Comparison of ENCODE assay signal across 8 cellular contexts in genomic region chr16:89972244-89973234, GRCh38. TPM values are rescaled to one million over a fixed set of nuclear protein-coding genes. Genes with fewer than 3 reads are reported as not detected.
DNase-seq lines count a peak whose midpoint lies in the region; ATAC-seq and TF ChIP-seq lines count a peak whose summit lies in the region.

No MANE protein-coding gene starts in this region.

- 0 to 1% methylated on average over 94 to 104 of the region's 104 CpGs for WGBS in lung, 2 donors

- peaks cover 12% of the 10 kb centered on the region for H3K9me3 Mint-ChIP-seq in activated CD4-positive, alpha-beta memory T cell treated with anti-CD3 and anti-CD28 coated beads for 36 hours

- peak overlapping the region; percentile 83 for H3K4me3 ChIP-seq in lung

- H3K4me3 Mint-ChIP-seq in activated CD4-positive, alpha-beta memory T cell treated with anti-CD3 and anti-CD28 coated beads for 36 hours: peak overlapping the region; percentile 95

- DNase-seq in C1 segment of cervical spinal cord (lab: John Stamatoyannopoulos, UW) (peak; percentile 65 to 97 (median 88)), GM19240 (ENCODE audit: insufficient read length, low spot score) (peak; percentile 100), NCI-H82 (lab: John Stamatoyannopoulos, UW) (peak; percentile 95), ecto neural progenitor cell (ENCODE audit: low spot score) (peak; percentile 97), lung (ENCODE audit: low spot score) (peak; percentile 91)
- peak; percentile 92 for DNase-seq in activated CD4-positive, alpha-beta memory T cell treated with anti-CD3 and anti-CD28 coated beads for 36 hours
- DNase-seq in stimulated activated CD4-positive, alpha-beta T cell treated with anti-CD3 and anti-CD28 coated beads, TNF-alpha, amount 100 ng/mL, for 1 hour (ENCODE audit: low read depth in 3 of 3, low spot score in 1 of 3): peak; percentile 79 to 88 (median 85)

- peaks cover 9% of the 10 kb centered on the region for H3K36me3 Mint-ChIP-seq in activated CD4-positive, alpha-beta memory T cell treated with anti-CD3 and anti-CD28 coated beads for 36 hours

- H3K9me3 ChIP-seq in lung (ENCODE audit: control insufficient read depth in 2 of 2, insufficient read depth in 1 of 2, low read length in 1 of 2): no peaks in the 10 kb centered on the region

- H3K4me1 ChIP-seq in lung (ENCODE audit: control insufficient read depth in 2 of 2, insufficient read depth in 2 of 2, low read length in 2 of 2): peaks cover 9 to 12% of the 10 kb centered on the region in 2 donors

- no peaks in the 10 kb centered on the region for H3K27me3 ChIP-seq in lung (ENCODE audit: control insufficient read depth, insufficient read depth)

- intact Hi-C loops in activated CD4-positive, alpha-beta memory T cell treated with anti-CD3 and anti-CD28 coated beads for 36 hours (cut with micrococcal nuclease): loop anchor here (2.0 kb wide), 1 partner anchor 22 kb away; no protein-coding TSS in a partner anchor

- ATAC-seq in HG03442 (IDR thresholded peaks at IDR 0.05; ENCODE audit: unreplicated experiment) (peak; percentile 87), lung (ENCODE audit: insufficient read depth, low FRiP score) (peak; percentile 95)

- POLR2A ChIA-PET in activated CD4-positive, alpha-beta memory T cell treated with anti-CD3 and anti-CD28 coated beads for 36 hours (lab: Charles Lee): interaction anchor here (0.6 to 1.4 kb wide), 5 partner anchors 9 to 54 kb away, joined by 3 to 6 read pairs (median 3); partner anchors contain the start of gene MC1R

- H3K36me3 ChIP-seq in lung (ENCODE audit: control insufficient read depth in 2 of 2, insufficient read depth in 2 of 2, low read length in 2 of 2): peaks cover 0 to 1% of the 10 kb centered on the region in 2 donors

- no peaks in the 10 kb centered on the region for H3K27me3 Mint-ChIP-seq in activated CD4-positive, alpha-beta memory T cell treated with anti-CD3 and anti-CD28 coated beads for 36 hours

- TF ChIP-seq CTCF in lung (IDR thresholded peaks at IDR 0.05; ENCODE audit: control extremely low read depth, extremely low read depth): no peak

- peak overlapping the region; percentile 96 to 99 for H3K27ac ChIP-seq in lung (ENCODE audit: low read depth in 1 of 2, low read length in 1 of 2)

- H3K27ac Mint-ChIP-seq in activated CD4-positive, alpha-beta memory T cell treated with anti-CD3 and anti-CD28 coated beads for 36 hours: peak overlapping the region; percentile 93

- CTCF ChIA-PET in activated CD4-positive, alpha-beta memory T cell treated with anti-CD3 and anti-CD28 coated beads for 36 hours (lab: Charles Lee): interaction anchor here (0.9 to 1.1 kb wide), 2 partner anchors 105 to 110 kb away, joined by 3 read pairs; partner anchors contain the start of gene PRDM7

- H3K4me1 Mint-ChIP-seq in activated CD4-positive, alpha-beta memory T cell treated with anti-CD3 and anti-CD28 coated beads for 36 hours (ENCODE audit: low read depth): peaks cover 40% of the 10 kb centered on the region

RNA-seq across cellular contexts. Expression of gene DEF8, which starts 24.0 kb away (rescaled TPM):
- 10 to 100 TPM; 29.0 to 33.3 TPM for total RNA-seq in activated CD4-positive, alpha-beta memory T cell treated with anti-CD3 and anti-CD28 coated beads for 36 hours
- 10 to 100 TPM; 43.0 to 80.9 TPM for total RNA-seq in lung
- 10 to 100 TPM; 50.3 to 67.1 TPM for polyA plus RNA-seq in lung

RNA-seq across cellular contexts. Expression of gene DBNDD1, which starts 46.7 kb away (rescaled TPM):
- total RNA-seq in activated CD4-positive, alpha-beta memory T cell treated with anti-CD3 and anti-CD28 coated beads for 36 hours: under 1 TPM; 0.81 to 0.94 TPM
- total RNA-seq in lung: 1 to 10 TPM; 2.5 to 5.5 TPM
- 1 to 10 TPM; 3.6 to 5.8 TPM for polyA plus RNA-seq in lung

RNA-seq across cellular contexts. Expression of gene TUBB3, which starts 49.4 kb away (rescaled TPM):
- 1 to 10 TPM in 1 of 2 experiments, under 1 TPM in 1; 0.99 to 1.4 TPM for total RNA-seq in activated CD4-positive, alpha-beta memory T cell treated with anti-CD3 and anti-CD28 coated beads for 36 hours
- 10 to 100 TPM in 1 of 2 donors, 1 to 10 TPM in 1; 6.3 to 15.6 TPM for total RNA-seq in lung
- polyA plus RNA-seq in lung: 10 to 100 TPM in 1 of 2 donors, 1 to 10 TPM in 1; 1.3 to 11.5 TPM

RNA-seq across cellular contexts. Expression of gene MC1R, which starts 53.9 kb away (rescaled TPM):
- total RNA-seq in activated CD4-positive, alpha-beta memory T cell treated with anti-CD3 and anti-CD28 coated beads for 36 hours: 1 to 10 TPM in 1 of 2 experiments, under 1 TPM in 1; 0.85 to 1.3 TPM
- total RNA-seq in lung: 1 to 10 TPM; 3.8 to 7.1 TPM
- polyA plus RNA-seq in lung: 1 to 10 TPM; 2.9 to 3.2 TPM

Comparison
In these comparisons a context has a peak if more than half of its experiments do, and no peak if none do; other contexts are left out.
1. Peak in every context shown above with its lines: DNase-seq, ATAC-seq, H3K4me3 ChIP-seq and H3K27ac ChIP-seq.